Comparison of ENCODE assay signal across 22 cellular contexts in the genomic region with DNA sequence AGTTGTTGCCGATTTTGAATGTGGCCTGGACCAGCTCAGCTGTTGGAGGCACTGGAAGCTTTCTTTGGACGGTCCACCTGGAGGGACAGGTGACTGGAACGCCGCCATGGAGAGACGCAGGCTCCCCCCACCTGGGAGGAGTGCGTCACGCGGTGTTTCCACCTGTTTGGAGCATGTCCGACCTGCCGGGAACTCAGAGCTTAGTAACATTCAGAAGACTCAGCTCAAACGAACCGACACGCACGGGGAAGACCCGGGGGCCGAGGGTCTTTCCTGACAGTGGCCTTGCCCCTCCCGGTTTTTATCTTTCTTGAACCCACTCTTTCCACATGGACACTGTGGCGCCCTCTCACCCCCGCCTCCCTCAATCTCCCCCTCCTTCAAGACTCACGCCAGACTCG.
DNase-seq lines count a peak whose midpoint lies in the region; ATAC-seq and TF ChIP-seq lines count a peak whose summit lies in the region.
"Had no signal": no experiment of that assay in that cellular context is flagged by ENCODE, and none has a peak within 500 bp of the region (broad histone marks: within the 10 kb centered on the region; RNA-seq: fewer than 3 reads in every experiment).

No MANE protein-coding gene starts in this region.

- peaks cover 8% of the 10 kb centered on the region for H3K27me3 Mint-ChIP-seq in osteocyte (ENCODE audit: unreplicated experiment)

- H3K4me1 ChIP-seq in testis, result peaks cover 33% of the 10 kb centered on the region
- H3K4me1 ChIP-seq: BLaER1 treated with 17β-estradiol and CSF1 and Interleukin-3, amounts not matched to agents 10 nM and 100 nM; Caco-2 had no signal

- H3K27ac Mint-ChIP-seq in osteocyte (ENCODE audit: unreplicated experiment), result no peak overlapping the region
- H3K27ac Mint-ChIP-seq: CD4-positive, alpha-beta memory T cell had no signal

- DNase-seq in NCI-H2029 (lab: John Stamatoyannopoulos, UW) (peak; percentile 52), NCI-H2029 treated with DMSO at 0.1 percent for 48 hours (lab: John Stamatoyannopoulos, UW) (no peak), coronary artery (ENCODE audit: low spot score) (peak; percentile 47), osteocyte (ENCODE audit: extremely low spot score, unreplicated experiment) (peak; percentile 75), testis (no peak), NCI-H1048 (lab: John Stamatoyannopoulos, UW) (no peak)
- DNase-seq: Caco-2; CD4-positive, alpha-beta memory T cell; DMS 273 treated with DMSO at 0.1 percent for 48 hours; Kasumi-1; NCI-H1417; NCI-H1694 treated with DMSO at 0.1 percent for 48 hours; NCI-H2107; NCI-H2227 treated with DMSO at 0.1 percent for 48 hours; NCI-H510A treated with DMSO at 0.1 percent for 48 hours; NCI-H748 treated with DMSO at 0.1 percent for 48 hours; OCI-M1 had no signal

- no peak overlapping the region for H3K4me3 ChIP-seq in coronary artery
- no peak overlapping the region for H3K4me3 ChIP-seq in testis
- H3K4me3 ChIP-seq: BLaER1 treated with 17β-estradiol and CSF1 and Interleukin-3, amounts not matched to agents 10 nM and 100 nM had no signal

- no peaks in the 10 kb centered on the region for H3K27me3 ChIP-seq in testis
- H3K27me3 ChIP-seq: BLaER1 treated with 17β-estradiol and CSF1 and Interleukin-3, amounts not matched to agents 10 nM and 100 nM had no signal

- H3K4me1 Mint-ChIP-seq in osteocyte (ENCODE audit: unreplicated experiment), result peaks cover 10% of the 10 kb centered on the region
- H3K4me1 Mint-ChIP-seq: CD4-positive, alpha-beta memory T cell had no signal

- H3K36me3 Mint-ChIP-seq in osteocyte (ENCODE audit: unreplicated experiment), result no peaks in the 10 kb centered on the region
- H3K36me3 Mint-ChIP-seq: CD4-positive, alpha-beta memory T cell had no signal

- TF ChIP-seq POLR2A in testis (IDR thresholded peaks at IDR 0.05), result no peak

- intact Hi-C loops in testis (cut with DNase I; ENCODE audit: low total_unique reads), result no loop called here

- 81 to 85% methylated on average over 21 of the region's 21 CpGs for WGBS in testis, 2 donors

- no peaks in the 10 kb centered on the region for H3K9me3 ChIP-seq in testis
- H3K9me3 ChIP-seq: BLaER1 treated with 17β-estradiol and CSF1 and Interleukin-3, amounts not matched to agents 10 nM and 100 nM; Caco-2 had no signal

- no peak overlapping the region for H3K27ac ChIP-seq in coronary artery
- peak overlapping the region; percentile 56 to 67 for H3K27ac ChIP-seq in testis
- H3K27ac ChIP-seq: 22Rv1; BLaER1 treated with 17β-estradiol and CSF1 and Interleukin-3, amounts not matched to agents 10 nM and 100 nM had no signal

- H3K4me3 Mint-ChIP-seq in osteocyte (ENCODE audit: unreplicated experiment), result no peak overlapping the region
- H3K4me3 Mint-ChIP-seq: CD4-positive, alpha-beta memory T cell had no signal

- no peaks in the 10 kb centered on the region for H3K36me3 ChIP-seq in testis (ENCODE audit: low read depth, missing control alignments)
- H3K36me3 ChIP-seq: BLaER1 treated with 17β-estradiol and CSF1 and Interleukin-3, amounts not matched to agents 10 nM and 100 nM had no signal

- no peaks in the 10 kb centered on the region for H3K9me3 Mint-ChIP-seq in osteocyte (ENCODE audit: unreplicated experiment)

- ATAC-seq in GM21619 (IDR thresholded peaks at IDR 0.05; ENCODE audit: unreplicated experiment) (no peak), GM19467 (IDR thresholded peaks at IDR 0.05; ENCODE audit: unreplicated experiment) (no peak)
- ATAC-seq: Right ventricle myocardium inferior had no signal

- TF ChIP-seq CTCF in coronary artery (IDR thresholded peaks at IDR 0.05), result no peak
- no peak for TF ChIP-seq CTCF in osteocyte (IDR thresholded peaks at IDR 0.05)
- TF ChIP-seq CTCF in testis (IDR thresholded peaks at IDR 0.05), result no peak

Comparison
In these comparisons a context has a peak if more than half of its experiments do, and no peak if none do; other contexts are left out.
1. DNase-seq: peak in NCI-H2029 (single experiment), coronary artery (single experiment) and osteocyte (single experiment); none in NCI-H2029 treated with DMSO at 0.1 percent for 48 hours (single experiment), testis (single experiment) and NCI-H1048 (single experiment).
2. H3K27ac ChIP-seq: peak in testis (2 of 2); none in coronary artery (0 of 2).